Comparison of ENCODE assay signal across 1 cellular context in the genomic region with DNA sequence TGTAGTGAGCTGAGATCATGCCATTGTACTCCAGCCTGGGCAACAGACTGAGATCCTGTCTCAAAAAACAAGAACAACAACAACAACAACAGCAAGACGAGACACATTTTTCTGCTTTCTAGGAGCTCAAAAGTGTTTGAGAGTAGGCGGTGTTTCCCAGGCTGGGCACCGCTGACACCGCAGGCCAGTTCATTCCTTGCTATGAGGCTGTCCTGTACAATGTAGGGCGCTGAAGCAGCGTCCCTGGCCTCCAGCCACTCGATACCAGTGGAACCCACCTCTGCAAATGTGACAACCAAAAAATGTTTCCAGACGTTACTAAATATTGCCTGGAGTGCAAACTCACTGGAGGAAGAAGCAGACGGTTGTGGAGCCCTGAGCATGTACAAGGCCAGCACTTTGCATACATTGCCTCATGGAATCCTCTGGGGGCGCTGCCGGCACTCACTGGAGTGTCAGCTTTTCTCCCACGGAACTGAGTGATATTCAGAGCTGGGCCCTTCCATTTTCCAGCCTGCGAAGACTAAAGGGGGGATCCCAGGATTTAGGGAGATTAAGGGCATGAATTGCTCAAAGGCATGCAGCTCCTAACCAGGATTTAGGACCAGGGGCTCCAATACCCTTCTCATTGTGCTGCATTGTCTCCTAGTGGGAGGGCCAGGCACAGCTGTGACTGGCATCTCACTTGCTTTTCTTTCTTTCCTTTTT.
A peak's percentile ranks its signal among the peaks of the same experiment; 100 is the strongest.
TF ChIP-seq lines count a peak whose summit lies in the region.

No MANE protein-coding gene starts in this region.

TF ChIP-seq in HepG2, 621 proteins besides CTCF, POLR2A, EP300 and RAD21 (continued from another document and continues in another):
- TF ChIP-seq, protein P1, sequence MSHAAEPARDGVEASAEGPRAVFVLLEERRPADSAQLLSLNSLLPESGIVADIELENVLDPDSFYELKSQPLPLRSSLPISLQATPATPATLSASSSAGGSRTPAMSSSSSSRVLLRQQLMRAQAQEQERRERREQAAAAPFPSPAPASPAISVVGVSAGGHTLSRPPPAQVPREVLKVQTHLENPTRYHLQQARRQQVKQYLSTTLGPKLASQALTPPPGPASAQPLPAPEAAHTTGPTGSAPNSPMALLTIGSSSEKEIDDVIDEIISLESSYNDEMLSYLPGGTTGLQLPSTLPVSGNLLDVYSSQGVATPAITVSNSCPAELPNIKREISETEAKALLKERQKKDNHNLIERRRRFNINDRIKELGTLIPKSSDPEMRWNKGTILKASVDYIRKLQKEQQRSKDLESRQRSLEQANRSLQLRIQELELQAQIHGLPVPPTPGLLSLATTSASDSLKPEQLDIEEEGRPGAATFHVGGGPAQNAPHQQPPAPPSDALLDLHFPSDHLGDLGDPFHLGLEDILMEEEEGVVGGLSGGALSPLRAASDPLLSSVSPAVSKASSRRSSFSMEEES (CRISPR knock-in tag; IDR thresholded peaks at IDR 0.05), result no peak
- no peak for TF ChIP-seq TRIM24 (CRISPR knock-in tag; IDR thresholded peaks at IDR 0.05)
- no peak for TF ChIP-seq THRA (CRISPR knock-in tag; IDR thresholded peaks at IDR 0.05; ENCODE audit: borderline replicate concordance)
- no peak for TF ChIP-seq EED (CRISPR knock-in tag; IDR thresholded peaks at IDR 0.05)
- TF ChIP-seq ZNF562 (CRISPR knock-in tag; IDR thresholded peaks at IDR 0.05; ENCODE audit: borderline replicate concordance), result no peak
- TF ChIP-seq TBL1XR1 (IDR thresholded peaks at IDR 0.05; ENCODE audit: borderline replicate concordance, low read length, partially characterized antibody), result no peak
- TF ChIP-seq CHCHD3 (CRISPR knock-in tag; IDR thresholded peaks at IDR 0.05), result no peak
- TF ChIP-seq, protein P2, sequence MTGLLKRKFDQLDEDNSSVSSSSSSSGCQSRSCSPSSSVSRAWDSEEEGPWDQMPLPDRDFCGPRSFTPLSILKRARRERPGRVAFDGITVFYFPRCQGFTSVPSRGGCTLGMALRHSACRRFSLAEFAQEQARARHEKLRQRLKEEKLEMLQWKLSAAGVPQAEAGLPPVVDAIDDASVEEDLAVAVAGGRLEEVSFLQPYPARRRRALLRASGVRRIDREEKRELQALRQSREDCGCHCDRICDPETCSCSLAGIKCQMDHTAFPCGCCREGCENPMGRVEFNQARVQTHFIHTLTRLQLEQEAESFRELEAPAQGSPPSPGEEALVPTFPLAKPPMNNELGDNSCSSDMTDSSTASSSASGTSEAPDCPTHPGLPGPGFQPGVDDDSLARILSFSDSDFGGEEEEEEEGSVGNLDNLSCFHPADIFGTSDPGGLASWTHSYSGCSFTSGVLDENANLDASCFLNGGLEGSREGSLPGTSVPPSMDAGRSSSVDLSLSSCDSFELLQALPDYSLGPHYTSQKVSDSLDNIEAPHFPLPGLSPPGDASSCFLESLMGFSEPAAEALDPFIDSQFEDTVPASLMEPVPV (CRISPR knock-in tag; IDR thresholded peaks at IDR 0.05), result no peak
- TF ChIP-seq MIXL1 (CRISPR knock-in tag; IDR thresholded peaks at IDR 0.05), result no peak
- TF ChIP-seq ZNF720 (CRISPR knock-in tag; IDR thresholded peaks at IDR 0.05), result no peak
- TF ChIP-seq SETDB1 (CRISPR knock-in tag; IDR thresholded peaks at IDR 0.05; ENCODE audit: borderline replicate concordance), result no peak
- peak; percentile 33; the same call in 1 of the 2 replicates for TF ChIP-seq MAFF (IDR thresholded peaks at IDR 0.05; ENCODE audit: low read depth, low read length)
- TF ChIP-seq SUZ12 (IDR thresholded peaks at IDR 0.05; ENCODE audit: low read depth, low read length), result no peak
- TF ChIP-seq NCOR1 (IDR thresholded peaks at IDR 0.05; ENCODE audit: borderline replicate concordance, low read length), result no peak
- TF ChIP-seq, protein P3, sequence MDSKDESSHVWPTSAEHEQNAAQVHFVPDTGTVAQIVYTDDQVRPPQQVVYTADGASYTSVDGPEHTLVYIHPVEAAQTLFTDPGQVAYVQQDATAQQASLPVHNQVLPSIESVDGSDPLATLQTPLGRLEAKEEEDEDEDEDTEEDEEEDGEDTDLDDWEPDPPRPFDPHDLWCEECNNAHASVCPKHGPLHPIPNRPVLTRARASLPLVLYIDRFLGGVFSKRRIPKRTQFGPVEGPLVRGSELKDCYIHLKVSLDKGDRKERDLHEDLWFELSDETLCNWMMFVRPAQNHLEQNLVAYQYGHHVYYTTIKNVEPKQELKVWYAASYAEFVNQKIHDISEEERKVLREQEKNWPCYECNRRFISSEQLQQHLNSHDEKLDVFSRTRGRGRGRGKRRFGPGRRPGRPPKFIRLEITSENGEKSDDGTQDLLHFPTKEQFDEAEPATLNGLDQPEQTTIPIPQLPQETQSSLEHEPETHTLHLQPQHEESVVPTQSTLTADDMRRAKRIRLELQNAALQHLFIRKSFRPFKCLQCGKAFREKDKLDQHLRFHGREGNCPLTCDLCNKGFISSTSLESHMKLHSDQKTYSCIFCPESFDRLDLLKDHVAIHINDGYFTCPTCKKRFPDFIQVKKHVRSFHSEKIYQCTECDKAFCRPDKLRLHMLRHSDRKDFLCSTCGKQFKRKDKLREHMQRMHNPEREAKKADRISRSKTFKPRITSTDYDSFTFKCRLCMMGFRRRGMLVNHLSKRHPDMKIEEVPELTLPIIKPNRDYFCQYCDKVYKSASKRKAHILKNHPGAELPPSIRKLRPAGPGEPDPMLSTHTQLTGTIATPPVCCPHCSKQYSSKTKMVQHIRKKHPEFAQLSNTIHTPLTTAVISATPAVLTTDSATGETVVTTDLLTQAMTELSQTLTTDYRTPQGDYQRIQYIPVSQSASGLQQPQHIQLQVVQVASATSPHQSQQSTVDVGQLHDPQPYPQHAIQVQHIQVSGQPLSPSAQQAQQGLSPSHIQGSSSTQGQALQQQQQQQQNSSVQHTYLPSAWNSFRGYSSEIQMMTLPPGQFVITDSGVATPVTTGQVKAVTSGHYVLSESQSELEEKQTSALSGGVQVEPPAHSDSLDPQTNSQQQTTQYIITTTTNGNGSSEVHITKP (CRISPR knock-in tag; IDR thresholded peaks at IDR 0.05; ENCODE audit: low read depth), result no peak
- TF ChIP-seq, protein P4, sequence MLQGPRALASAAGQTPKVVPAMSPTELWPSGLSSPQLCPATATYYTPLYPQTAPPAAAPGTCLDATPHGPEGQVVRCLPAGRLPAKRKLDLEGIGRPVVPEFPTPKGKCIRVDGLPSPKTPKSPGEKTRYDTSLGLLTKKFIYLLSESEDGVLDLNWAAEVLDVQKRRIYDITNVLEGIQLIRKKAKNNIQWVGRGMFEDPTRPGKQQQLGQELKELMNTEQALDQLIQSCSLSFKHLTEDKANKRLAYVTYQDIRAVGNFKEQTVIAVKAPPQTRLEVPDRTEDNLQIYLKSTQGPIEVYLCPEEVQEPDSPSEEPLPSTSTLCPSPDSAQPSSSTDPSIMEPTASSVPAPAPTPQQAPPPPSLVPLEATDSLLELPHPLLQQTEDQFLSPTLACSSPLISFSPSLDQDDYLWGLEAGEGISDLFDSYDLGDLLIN (CRISPR knock-in tag; IDR thresholded peaks at IDR 0.05; ENCODE audit: borderline replicate concordance), result no peak
- 0 out of 2 replicates have a peak, but pooled peaks have one; percentile 17 for TF ChIP-seq RXRB (CRISPR knock-in tag; IDR thresholded peaks at IDR 0.05; ENCODE audit: borderline replicate concordance)
- no peak for TF ChIP-seq DR1 (CRISPR knock-in tag; IDR thresholded peaks at IDR 0.05)
- TF ChIP-seq ARID2 (CRISPR knock-in tag; IDR thresholded peaks at IDR 0.05; ENCODE audit: borderline replicate concordance), result 0 out of 2 replicates have a peak, but pooled peaks have one; percentile 14
- TF ChIP-seq ZNF17 (CRISPR knock-in tag; IDR thresholded peaks at IDR 0.05), result no peak
- TF ChIP-seq GATAD2A (CRISPR knock-in tag; IDR thresholded peaks at IDR 0.05), result 0 out of 2 replicates have a peak, but pooled peaks have one; percentile 29
- no peak for TF ChIP-seq RAD51 (IDR thresholded peaks at IDR 0.05; ENCODE audit: borderline replicate concordance)
- no peak for TF ChIP-seq RBAK (CRISPR knock-in tag; IDR thresholded peaks at IDR 0.05)
- TF ChIP-seq MYNN (CRISPR knock-in tag; IDR thresholded peaks at IDR 0.05; ENCODE audit: low read depth), result no peak
- TF ChIP-seq ARNT (IDR thresholded peaks at IDR 0.05), result no peak
- TF ChIP-seq ZFX (CRISPR knock-in tag; IDR thresholded peaks at IDR 0.05; ENCODE audit: low read depth), result peak; percentile 18; the same call in 1 of the 2 replicates
- TF ChIP-seq BHLHE40 (IDR thresholded peaks at IDR 0.05; ENCODE audit: low read length), result 0 out of 2 replicates have a peak, but pooled peaks have one; percentile 28
- TF ChIP-seq ZNF34 (CRISPR knock-in tag; IDR thresholded peaks at IDR 0.05; ENCODE audit: borderline replicate concordance), result no peak
- TF ChIP-seq U2AF1 (optimal IDR thresholded peaks at IDR 0.05; ENCODE audit: low read depth, low read length), result no peak
- no peak for TF ChIP-seq E2F1 (CRISPR knock-in tag; IDR thresholded peaks at IDR 0.05)
- TF ChIP-seq STAG1 (CRISPR knock-in tag; IDR thresholded peaks at IDR 0.05), result peak; percentile 65
- TF ChIP-seq, protein P5, sequence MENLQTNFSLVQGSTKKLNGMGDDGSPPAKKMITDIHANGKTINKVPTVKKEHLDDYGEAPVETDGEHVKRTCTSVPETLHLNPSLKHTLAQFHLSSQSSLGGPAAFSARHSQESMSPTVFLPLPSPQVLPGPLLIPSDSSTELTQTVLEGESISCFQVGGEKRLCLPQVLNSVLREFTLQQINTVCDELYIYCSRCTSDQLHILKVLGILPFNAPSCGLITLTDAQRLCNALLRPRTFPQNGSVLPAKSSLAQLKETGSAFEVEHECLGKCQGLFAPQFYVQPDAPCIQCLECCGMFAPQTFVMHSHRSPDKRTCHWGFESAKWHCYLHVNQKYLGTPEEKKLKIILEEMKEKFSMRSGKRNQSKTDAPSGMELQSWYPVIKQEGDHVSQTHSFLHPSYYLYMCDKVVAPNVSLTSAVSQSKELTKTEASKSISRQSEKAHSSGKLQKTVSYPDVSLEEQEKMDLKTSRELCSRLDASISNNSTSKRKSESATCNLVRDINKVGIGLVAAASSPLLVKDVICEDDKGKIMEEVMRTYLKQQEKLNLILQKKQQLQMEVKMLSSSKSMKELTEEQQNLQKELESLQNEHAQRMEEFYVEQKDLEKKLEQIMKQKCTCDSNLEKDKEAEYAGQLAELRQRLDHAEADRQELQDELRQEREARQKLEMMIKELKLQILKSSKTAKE (CRISPR knock-in tag; IDR thresholded peaks at IDR 0.05; ENCODE audit: borderline replicate concordance), result no peak
- TF ChIP-seq PTBP1 (IDR thresholded peaks at IDR 0.05; ENCODE audit: low read depth, low read length, poor library complexity, severe bottlenecking), result no peak
- no peak for TF ChIP-seq KDM3A (CRISPR knock-in tag; IDR thresholded peaks at IDR 0.05; ENCODE audit: low read depth)
- TF ChIP-seq ZNF878 (CRISPR knock-in tag; IDR thresholded peaks at IDR 0.05), result 0 out of 2 replicates have a peak, but pooled peaks have one; percentile 33
- TF ChIP-seq GTF2F1 (IDR thresholded peaks at IDR 0.05; ENCODE audit: low read length), result no peak
- TF ChIP-seq DNMT3B (CRISPR knock-in tag; conservative IDR thresholded peaks at IDR 0.05), result no peak
- no peak for TF ChIP-seq TCF12 (IDR thresholded peaks at IDR 0.05)
- no peak for TF ChIP-seq TCF12 (CRISPR knock-in tag; IDR thresholded peaks at IDR 0.05)
- no peak; the same call in 1 of the 2 replicates for TF ChIP-seq ZBTB38 (CRISPR knock-in tag; IDR thresholded peaks at IDR 0.05)
- TF ChIP-seq ZNF572 (CRISPR knock-in tag; IDR thresholded peaks at IDR 0.05), result no peak
- no peak for TF ChIP-seq THYN1 (CRISPR knock-in tag; IDR thresholded peaks at IDR 0.05; ENCODE audit: borderline replicate concordance, low read depth)
- TF ChIP-seq SMAD3 (CRISPR knock-in tag; IDR thresholded peaks at IDR 0.05), result no peak
- no peak for TF ChIP-seq ZNF333 (CRISPR knock-in tag; IDR thresholded peaks at IDR 0.05; ENCODE audit: borderline replicate concordance)
- no peak for TF ChIP-seq ZBTB4 (CRISPR knock-in tag; IDR thresholded peaks at IDR 0.05; ENCODE audit: borderline replicate concordance)
- no peak for TF ChIP-seq MZF1 (CRISPR knock-in tag; IDR thresholded peaks at IDR 0.05; ENCODE audit: borderline replicate concordance)
- no peak for TF ChIP-seq RFXANK (CRISPR knock-in tag; IDR thresholded peaks at IDR 0.05)
- TF ChIP-seq SP4 (CRISPR knock-in tag; IDR thresholded peaks at IDR 0.05), result peak; percentile 52; the same call in 1 of the 2 replicates
- no peak for TF ChIP-seq ZSCAN31 (CRISPR knock-in tag; IDR thresholded peaks at IDR 0.05; ENCODE audit: low read depth)
